16 cellular contexts compared by ENCODE assay signal in genomic region chr17:2064147-2064489, GRCh38. TPM values are rescaled to one million over a fixed set of nuclear protein-coding genes. Genes with fewer than 3 reads are reported as not detected.
A peak's percentile ranks its signal among the peaks of the same experiment; 100 is the strongest.
DNase-seq lines count a peak whose midpoint lies in the region; ATAC-seq and TF ChIP-seq lines count a peak whose summit lies in the region.
"Had no signal": no experiment of that assay in that cellular context is flagged by ENCODE, and none has a peak within 500 bp of the region (broad histone marks: within the 10 kb centered on the region; RNA-seq: fewer than 3 reads in every experiment).

No MANE protein-coding gene starts in this region.

- 63 to 78% methylated on average over 5 of the region's 5 CpGs for WGBS in lung, 2 donors
- 62% methylated on average over 5 of the region's 5 CpGs for WGBS in suprapubic skin
- 51 to 63% (median 61%) methylated on average over 5 of the region's 5 CpGs for WGBS in ovary, 3 donors

- H3K9me3 Mint-ChIP-seq in activated CD4-positive, alpha-beta T cell treated with anti-CD3 and anti-CD28 coated beads, Interleukin-2, amount 10 ng/mL, durations not matched to agents 7 days and 5 days, result no peaks in the 10 kb centered on the region
- no peaks in the 10 kb centered on the region for H3K9me3 Mint-ChIP-seq in activated CD4-positive, alpha-beta T cell treated with anti-CD3 and anti-CD28 coated beads for 36 hours (ENCODE audit: low read depth)
- peaks cover 0 to 4% (median 0%) of the 10 kb centered on the region in 5 experiments for H3K9me3 Mint-ChIP-seq in brain
- H3K9me3 Mint-ChIP-seq: GM23338, neural crest cell, type B pancreatic cell had no signal

- TF ChIP-seq CTCF in brain (conservative IDR thresholded peaks at IDR 0.05) (no peak), lung (IDR thresholded peaks at IDR 0.05; ENCODE audit: control extremely low read depth, extremely low read depth) (no peak), suprapubic skin (IDR thresholded peaks at IDR 0.05) (no peak), ovary (IDR thresholded peaks at IDR 0.05) (no peak)

- TF ChIP-seq POLR2A in suprapubic skin (IDR thresholded peaks at IDR 0.05), result no peak
- TF ChIP-seq POLR2A in ovary (IDR thresholded peaks at IDR 0.05), result no peak

- H3K27me3 ChIP-seq in lung (ENCODE audit: control insufficient read depth, insufficient read depth) (no peaks in the 10 kb centered on the region), suprapubic skin (no peaks in the 10 kb centered on the region), ovary (no peaks in the 10 kb centered on the region)

- H3K4me3 ChIP-seq in lung, result no peak overlapping the region
- H3K4me3 ChIP-seq in suprapubic skin, result no peak overlapping the region
- H3K4me3 ChIP-seq in ovary, result no peak overlapping the region
- H3K4me3 ChIP-seq: GM23338 had no signal

- intact Hi-C loops in activated CD4-positive, alpha-beta T cell treated with anti-CD3 and anti-CD28 coated beads for 36 hours (cut with DNase I, micrococcal nuclease), result no loop called here
- intact Hi-C loops in ovary (cut with DNase I), result no loop called here

- H3K4me1 ChIP-seq in lung (ENCODE audit: control insufficient read depth in 2 of 2, insufficient read depth in 2 of 2, low read length in 2 of 2) (peaks cover 0 to 36% of the 10 kb centered on the region in 2 donors), suprapubic skin (peaks cover 72% of the 10 kb centered on the region), ovary (ENCODE audit: insufficient read depth) (peaks cover 47% of the 10 kb centered on the region)

- H3K4me1 Mint-ChIP-seq in activated CD4-positive, alpha-beta T cell treated with anti-CD3 and anti-CD28 coated beads, Interleukin-2, amount 10 ng/mL, durations not matched to agents 7 days and 5 days, result peaks cover 52% of the 10 kb centered on the region
- peaks cover 14% of the 10 kb centered on the region for H3K4me1 Mint-ChIP-seq in activated CD4-positive, alpha-beta T cell treated with anti-CD3 and anti-CD28 coated beads for 36 hours
- peaks cover 46% of the 10 kb centered on the region for H3K4me1 Mint-ChIP-seq in brain

- DNase-seq in activated CD4-positive, alpha-beta T cell treated with anti-CD3 and anti-CD28 coated beads, Interleukin-2, amount 10 ng/mL, durations not matched to agents 7 days and 5 days, result no peak
- DNase-seq in activated CD4-positive, alpha-beta T cell treated with anti-CD3 and anti-CD28 coated beads for 36 hours, result no peak
- DNase-seq in lung (ENCODE audit: low spot score), result no peak
- no peak for DNase-seq in suprapubic skin (ENCODE audit: low spot score in 2 of 2)
- DNase-seq in NCI-H2029 treated with DMSO at 0.1 percent for 48 hours (lab: John Stamatoyannopoulos, UW), result no peak
- DNase-seq in ovary, result no peak
- DNase-seq: ACHN; activated effector memory CD4-positive, alpha-beta T cell treated with Interleukin-2 at 50 U/mL for 16 hours; effector memory CD4-positive, alpha-beta T cell had no signal

- ATAC-seq in activated CD4-positive, alpha-beta T cell treated with anti-CD3 and anti-CD28 coated beads for 36 hours, result no peak
- ATAC-seq in lung (ENCODE audit: insufficient read depth, low FRiP score) (no peak), HG03097 (IDR thresholded peaks at IDR 0.05; ENCODE audit: low FRiP score, unreplicated experiment) (no peak)
- ATAC-seq: Panc1 had no signal

- no peak overlapping the region for H3K4me3 Mint-ChIP-seq in activated CD4-positive, alpha-beta T cell treated with anti-CD3 and anti-CD28 coated beads, Interleukin-2, amount 10 ng/mL, durations not matched to agents 7 days and 5 days
- no peak overlapping the region for H3K4me3 Mint-ChIP-seq in activated CD4-positive, alpha-beta T cell treated with anti-CD3 and anti-CD28 coated beads for 36 hours
- no peak overlapping the region for H3K4me3 Mint-ChIP-seq in brain
- H3K4me3 Mint-ChIP-seq: GM23338, type B pancreatic cell had no signal

- H3K9me3 ChIP-seq in lung (ENCODE audit: control insufficient read depth in 2 of 2, insufficient read depth in 1 of 2, low read length in 1 of 2) (peaks cover 0 to 2% of the 10 kb centered on the region in 2 donors), suprapubic skin (no peaks in the 10 kb centered on the region), ovary (no peaks in the 10 kb centered on the region)

- CTCF ChIA-PET in activated CD4-positive, alpha-beta T cell treated with anti-CD3 and anti-CD28 coated beads, Interleukin-2, amount 10 ng/mL, durations not matched to agents 7 days and 5 days (lab: Charles Lee), result interaction anchor here (1.0 to 8.9 kb wide), 7 partner anchors 8 to 219 kb away, joined by 3 to 110 read pairs (median 4); partner anchors contain the start of gene HIC1
- CTCF ChIA-PET in activated CD4-positive, alpha-beta T cell treated with anti-CD3 and anti-CD28 coated beads for 36 hours (lab: Charles Lee), result interaction anchor here (0.9 to 2.1 kb wide), 6 partner anchors 10 to 189 kb away, joined by 3 to 12 read pairs (median 4); partner anchors contain the start of gene HIC1

- peaks cover 58% of the 10 kb centered on the region for H3K36me3 Mint-ChIP-seq in activated CD4-positive, alpha-beta T cell treated with anti-CD3 and anti-CD28 coated beads, Interleukin-2, amount 10 ng/mL, durations not matched to agents 7 days and 5 days (ENCODE audit: low read depth)
- peaks cover 78% of the 10 kb centered on the region for H3K36me3 Mint-ChIP-seq in activated CD4-positive, alpha-beta T cell treated with anti-CD3 and anti-CD28 coated beads for 36 hours (ENCODE audit: low read depth)
- H3K36me3 Mint-ChIP-seq in brain, result peaks cover 77% of the 10 kb centered on the region

- H3K27me3 Mint-ChIP-seq in activated CD4-positive, alpha-beta T cell treated with anti-CD3 and anti-CD28 coated beads, Interleukin-2, amount 10 ng/mL, durations not matched to agents 7 days and 5 days, result no peaks in the 10 kb centered on the region
- peaks cover 8% of the 10 kb centered on the region for H3K27me3 Mint-ChIP-seq in activated CD4-positive, alpha-beta T cell treated with anti-CD3 and anti-CD28 coated beads for 36 hours
- peaks cover 23% of the 10 kb centered on the region for H3K27me3 Mint-ChIP-seq in brain

- no peak for TF ChIP-seq EP300 in suprapubic skin (IDR thresholded peaks at IDR 0.05)
- TF ChIP-seq EP300 in ovary (IDR thresholded peaks at IDR 0.05), result no peak

- H3K27ac ChIP-seq in lung (ENCODE audit: low read depth in 1 of 2, low read length in 1 of 2) (peak overlapping the region; percentile 28 to 59), suprapubic skin (peak overlapping the region; percentile 57), ovary (peak overlapping the region in 1 of 2 donors; percentile 89)
- H3K27ac ChIP-seq: KMS-11 had no signal

- peaks cover 0 to 26% of the 10 kb centered on the region in 2 donors for H3K36me3 ChIP-seq in lung (ENCODE audit: control insufficient read depth in 2 of 2, insufficient read depth in 2 of 2, low read length in 2 of 2)
- H3K36me3 ChIP-seq in suprapubic skin, result peaks cover 35% of the 10 kb centered on the region
- H3K36me3 ChIP-seq in ovary, result no peaks in the 10 kb centered on the region

- peak overlapping the region; percentile 54 for H3K27ac Mint-ChIP-seq in activated CD4-positive, alpha-beta T cell treated with anti-CD3 and anti-CD28 coated beads, Interleukin-2, amount 10 ng/mL, durations not matched to agents 7 days and 5 days
- no peak overlapping the region for H3K27ac Mint-ChIP-seq in activated CD4-positive, alpha-beta T cell treated with anti-CD3 and anti-CD28 coated beads for 36 hours
- peak overlapping the region in 3 of 5 experiments; percentile 24 to 88 (median 39) for H3K27ac Mint-ChIP-seq in brain
- H3K27ac Mint-ChIP-seq: GM23338, type B pancreatic cell had no signal

- POLR2A ChIA-PET in activated CD4-positive, alpha-beta T cell treated with anti-CD3 and anti-CD28 coated beads, Interleukin-2, amount 10 ng/mL, durations not matched to agents 7 days and 5 days (lab: Charles Lee), result no interaction called here
- POLR2A ChIA-PET in activated CD4-positive, alpha-beta T cell treated with anti-CD3 and anti-CD28 coated beads for 36 hours (lab: Charles Lee), result no interaction called here

RNA-seq across cellular contexts. Expression of gene HIC1, which starts 9.2 kb away (rescaled TPM):
- total RNA-seq in activated CD4-positive, alpha-beta T cell treated with anti-CD3 and anti-CD28 coated beads, Interleukin-2, amount 10 ng/mL, durations not matched to agents 7 days and 5 days, result 10 to 100 TPM; 29.0 to 31.0 TPM
- 10 to 100 TPM; 13.6 to 16.5 TPM for total RNA-seq in activated CD4-positive, alpha-beta T cell treated with anti-CD3 and anti-CD28 coated beads for 36 hours
- polyA plus RNA-seq in brain (ENCODE audit: insufficient read depth, low read depth, low replicate concordance), result 2.6 TPM
- total RNA-seq in lung, result 10 to 100 TPM; 28.9 to 34.8 TPM
- 10 to 100 TPM in 1 of 2 donors, 1 to 10 TPM in 1; 5.5 to 14.4 TPM for polyA plus RNA-seq in lung
- total RNA-seq in suprapubic skin, result 1 to 10 TPM; 2.7 to 9.5 (median 4.9) TPM
- 100 to 1,000 TPM in 1 of 7 donors, 10 to 100 TPM in 6; 35.0 to 108 (median 68.0) TPM for total RNA-seq in ovary
- 10 to 100 TPM in 1 of 2 donors, 1 to 10 TPM in 1; 3.9 to 16.3 TPM for polyA plus RNA-seq in ovary

RNA-seq across cellular contexts. Expression of gene OVCA2, which starts 22.3 kb away (rescaled TPM):
- total RNA-seq in activated CD4-positive, alpha-beta T cell treated with anti-CD3 and anti-CD28 coated beads, Interleukin-2, amount 10 ng/mL, durations not matched to agents 7 days and 5 days, result 10 to 100 TPM; 36.8 to 37.9 TPM
- 10 to 100 TPM; 31.4 to 38.6 TPM for total RNA-seq in activated CD4-positive, alpha-beta T cell treated with anti-CD3 and anti-CD28 coated beads for 36 hours
- polyA plus RNA-seq in brain (ENCODE audit: insufficient read depth, low read depth, low replicate concordance) (28.7 TPM), lung (10 to 100 TPM; 43.2 to 55.4 TPM), ovary (10 to 100 TPM; 13.2 to 28.3 TPM)
- total RNA-seq in lung (10 to 100 TPM; 11.1 to 31.7 TPM), suprapubic skin (10 to 100 TPM; 36.6 to 51.5 (median 42.7) TPM), ovary (10 to 100 TPM; 19.1 to 26.4 (median 21.2) TPM)

RNA-seq across cellular contexts. Expression of gene DPH1, which starts 34.2 kb away (rescaled TPM):
- total RNA-seq in activated CD4-positive, alpha-beta T cell treated with anti-CD3 and anti-CD28 coated beads, Interleukin-2, amount 10 ng/mL, durations not matched to agents 7 days and 5 days, result 10 to 100 TPM; 31.3 to 37.8 TPM
- total RNA-seq in activated CD4-positive, alpha-beta T cell treated with anti-CD3 and anti-CD28 coated beads for 36 hours, result 10 to 100 TPM; 29.1 to 37.0 TPM
- polyA plus RNA-seq in brain (ENCODE audit: insufficient read depth, low read depth, low replicate concordance) (18.6 TPM), lung (10 to 100 TPM; 21.1 to 21.6 TPM), ovary (10 to 100 TPM; 27.5 to 47.2 TPM)
- total RNA-seq in lung (10 to 100 TPM; 32.7 to 37.8 TPM), suprapubic skin (100 to 1,000 TPM in 1 of 4 donors, 10 to 100 TPM in 3; 58.7 to 115 (median 66.3) TPM), ovary (10 to 100 TPM; 42.4 to 77.7 (median 46.0) TPM)

RNA-seq across cellular contexts. Expression of gene RTN4RL1, which starts 39.0 kb away (rescaled TPM):
- under 1 TPM; 0.19 to 0.20 TPM for total RNA-seq in activated CD4-positive, alpha-beta T cell treated with anti-CD3 and anti-CD28 coated beads, Interleukin-2, amount 10 ng/mL, durations not matched to agents 7 days and 5 days
- total RNA-seq in activated CD4-positive, alpha-beta T cell treated with anti-CD3 and anti-CD28 coated beads for 36 hours, result under 1 TPM; 0.11 to 0.18 TPM
- polyA plus RNA-seq in brain (ENCODE audit: insufficient read depth, low read depth, low replicate concordance), result 4.3 TPM
- 1 to 10 TPM in 1 of 2 donors, under 1 TPM in 1; 0.65 to 7.3 TPM for total RNA-seq in lung
- polyA plus RNA-seq in lung, result 1 to 10 TPM; 1.2 to 3.5 TPM
- total RNA-seq in suprapubic skin, result 10 to 100 TPM; 16.4 to 24.8 (median 21.6) TPM
- total RNA-seq in ovary, result 1 to 10 TPM in 5 of 7 donors, under 1 TPM in 1, not detected in 1; 0.92 to 4.1 (median 1.9) TPM
- under 1 TPM; 0.30 to 0.42 TPM for polyA plus RNA-seq in ovary
- polyA plus RNA-seq: GM23338 had no signal
